Comparison of ENCODE assay signal across 4 cellular contexts in the genomic region with DNA sequence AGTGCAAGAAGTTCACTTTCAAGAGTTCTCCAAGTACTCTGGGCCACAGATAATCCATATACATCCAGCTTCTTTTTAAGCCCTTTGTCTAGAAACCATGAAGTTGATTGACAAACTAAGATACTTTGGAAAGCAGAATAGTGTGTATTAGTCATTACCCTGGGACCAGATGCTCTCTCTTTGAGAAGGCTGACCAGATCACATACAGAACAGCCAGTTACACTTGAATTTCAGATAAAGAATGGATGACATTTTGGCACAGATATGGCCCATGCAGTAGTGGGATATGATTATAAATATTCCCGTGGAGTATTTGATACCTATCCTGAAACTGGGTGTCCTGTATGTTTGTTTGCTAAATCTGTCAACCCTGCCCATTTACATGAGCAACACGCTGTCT.
"Had no signal": no experiment of that assay in that cellular context is flagged by ENCODE, and none has a peak within 500 bp of the region (broad histone marks: within the 10 kb centered on the region; RNA-seq: fewer than 3 reads in every experiment).

No MANE protein-coding gene starts in this region.

- H3K27ac ChIP-seq: HL-60 had no signal

- DNase-seq: IMR-90 had no signal

- ATAC-seq: HepG2, K562 had no signal

- H3K4me3 ChIP-seq: K562 had no signal
